22 cellular contexts compared by ENCODE assay signal in the genomic region with DNA sequence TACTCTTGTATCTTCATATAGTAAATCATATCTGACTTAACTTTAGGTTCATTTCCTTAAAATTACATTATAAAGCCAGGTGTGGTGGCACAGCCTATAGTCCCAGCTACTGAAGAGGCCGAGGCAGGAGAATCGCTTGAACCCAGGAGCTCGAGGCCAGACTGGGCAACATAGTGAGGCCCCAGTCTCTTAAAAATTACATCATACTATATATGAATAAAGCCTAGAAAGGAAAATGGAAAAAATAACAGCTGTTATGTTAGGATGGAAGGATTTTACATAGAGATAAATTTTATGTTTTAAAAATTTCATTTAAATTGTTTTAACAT.
"Had no signal": no experiment of that assay in that cellular context is flagged by ENCODE, and none has a peak within 500 bp of the region (broad histone marks: within the 10 kb centered on the region; RNA-seq: fewer than 3 reads in every experiment).

No MANE protein-coding gene starts in this region.

- H3K4me3 ChIP-seq: cardiac muscle cell had no signal

- H3K27me3 ChIP-seq: brain microvascular endothelial cell, cardiac muscle cell had no signal

- H3K27ac Mint-ChIP-seq: activated CD4-positive, alpha-beta memory T cell treated with anti-CD3 and anti-CD28 coated beads for 36 hours; activated CD4-positive, alpha-beta T cell treated with anti-CD3 and anti-CD28 coated beads, Interleukin-2, amount 10 ng/mL, durations not matched to agents 7 days and 5 days; activated naive CD4-positive, alpha-beta T cell treated with anti-CD3 and anti-CD28 coated beads, Interleukin-2, amount 50 U/mL, for 72 hours; activated T-cell treated with anti-CD3 and anti-CD28 coated beads, Interleukin-2, amount 50 U/mL, for 24 hours; activated T-helper 1 cell treated with anti-CD3 and anti-CD28 coated beads, Interleukin-12 subunit alpha, Interleukin-12 subunit beta, Interleukin-2, Interleukin-4 antibody, amounts not matched to agents 30 ng/mL and 10 ng/mL and 1 ng/mL, durations not matched to agents 14 hours and 24 hours and 36 hours had no signal

- H3K27ac ChIP-seq: brain microvascular endothelial cell, cardiac muscle cell had no signal

- H3K9me3 Mint-ChIP-seq: activated CD4-positive, alpha-beta memory T cell treated with anti-CD3 and anti-CD28 coated beads for 36 hours; activated CD4-positive, alpha-beta T cell treated with anti-CD3 and anti-CD28 coated beads, Interleukin-2, amount 10 ng/mL, durations not matched to agents 7 days and 5 days; activated naive CD4-positive, alpha-beta T cell treated with anti-CD3 and anti-CD28 coated beads, Interleukin-2, amount 50 U/mL, for 72 hours; activated T-cell treated with anti-CD3 and anti-CD28 coated beads, Interleukin-2, amount 50 U/mL, for 24 hours; activated T-helper 1 cell treated with anti-CD3 and anti-CD28 coated beads, Interleukin-12 subunit alpha, Interleukin-12 subunit beta, Interleukin-2, Interleukin-4 antibody, amounts not matched to agents 30 ng/mL and 10 ng/mL and 1 ng/mL, durations not matched to agents 14 hours and 24 hours and 36 hours had no signal

- ATAC-seq: activated naive CD4-positive, alpha-beta T cell treated with anti-CD3 and anti-CD28 coated beads, Interleukin-2, amount 50 U/mL, for 72 hours had no signal

- H3K4me3 Mint-ChIP-seq: activated CD4-positive, alpha-beta memory T cell treated with anti-CD3 and anti-CD28 coated beads for 36 hours; activated CD4-positive, alpha-beta T cell treated with anti-CD3 and anti-CD28 coated beads, Interleukin-2, amount 10 ng/mL, durations not matched to agents 7 days and 5 days; activated T-cell treated with anti-CD3 and anti-CD28 coated beads, Interleukin-2, amount 50 U/mL, for 24 hours; activated T-helper 1 cell treated with anti-CD3 and anti-CD28 coated beads, Interleukin-12 subunit alpha, Interleukin-12 subunit beta, Interleukin-2, Interleukin-4 antibody, amounts not matched to agents 30 ng/mL and 10 ng/mL and 1 ng/mL, durations not matched to agents 14 hours and 24 hours and 36 hours had no signal

- DNase-seq: activated CD4-positive, alpha-beta memory T cell treated with anti-CD3 and anti-CD28 coated beads for 36 hours; activated CD4-positive, alpha-beta T cell treated with anti-CD3 and anti-CD28 coated beads, Interleukin-2, amount 10 ng/mL, durations not matched to agents 7 days and 5 days; activated CD4-positive, CD25-positive, alpha-beta regulatory T cell; activated effector memory CD4-positive, alpha-beta T cell treated with anti-CD3 and anti-CD28 coated beads, Interleukin-2, amount 50 U/mL, for 16 hours; activated naive CD4-positive, alpha-beta T cell treated with Interleukin-2 at 50 U/mL for 16 hours; activated T-cell treated with anti-CD3 and anti-CD28 coated beads, Interleukin-2, amount 50 U/mL, for 24 hours; brain microvascular endothelial cell; MM.1S; NCI-H1105; NCI-H1436; NCI-H1694 treated with DMSO at 0.1 percent for 48 hours; NCI-H2029 treated with DMSO at 0.1 percent for 48 hours; NCI-H345; NCI-H510A; NCI-H526 treated with DMSO at 0.1 percent for 48 hours; NCI-H82; SIG-M5; T-helper 2 cell; T1000 had no signal

- H3K27me3 Mint-ChIP-seq: activated CD4-positive, alpha-beta memory T cell treated with anti-CD3 and anti-CD28 coated beads for 36 hours; activated CD4-positive, alpha-beta T cell treated with anti-CD3 and anti-CD28 coated beads, Interleukin-2, amount 10 ng/mL, durations not matched to agents 7 days and 5 days; activated T-cell treated with anti-CD3 and anti-CD28 coated beads, Interleukin-2, amount 50 U/mL, for 24 hours had no signal
